ENCODE assay signal across 19 cellular contexts in genomic region chr5:139171779-139172404, GRCh38. TPM values are rescaled to one million over a fixed set of nuclear protein-coding genes. Genes with fewer than 3 reads are reported as not detected.
A peak's percentile ranks its signal among the peaks of the same experiment; 100 is the strongest.
DNase-seq lines count a peak whose midpoint lies in the region; ATAC-seq, FAIRE-seq and TF ChIP-seq lines count a peak whose summit lies in the region.
"Had no signal": no experiment of that assay in that cellular context is flagged by ENCODE, and none has a peak within 500 bp of the region (broad histone marks: within the 10 kb centered on the region; RNA-seq: fewer than 3 reads in every experiment).

No MANE protein-coding gene starts in this region.

- WGBS in HepG2 (ENCODE audit: low lambda C conversion rate), result 100% methylated on average over 1 of the region's 1 CpG
- WGBS in right lobe of liver (ENCODE audit: insufficient coverage, low coverage, low lambda C conversion rate, missing lambda C conversion rate), result 100% methylated on average over 1 of the region's 1 CpG

- BruUV-seq in HepG2 (replicated peaks; lab: Mats Ljungman, UMichigan), result no TSS peak
- no TSS peak for BruUV-seq in Calu3 (replicated peaks; lab: Mats Ljungman, UMichigan)
- BruUV-seq in Caco-2 (replicated peaks; lab: Mats Ljungman, UMichigan), result no TSS peak

- CTCF ChIA-PET in HepG2 (lab: Yijun Ruan, JAX; ENCODE audit: low intra/inter-chr PET ratio, low total read pairs) (no interaction called here), Calu3 (lab: Charles Lee) (no interaction called here), Caco-2 (lab: Charles Lee) (no interaction called here)

- H3K4me1 ChIP-seq in HepG2 (ENCODE audit: insufficient read depth, low read length) (no peaks in the 10 kb centered on the region), right lobe of liver (peaks cover 0 to 8% (median 0%) of the 10 kb centered on the region in 4 donors), Caco-2 (peaks cover 5% of the 10 kb centered on the region)
- H3K4me1 ChIP-seq: BE2C had no signal

- no peaks in the 10 kb centered on the region for H4K20me1 ChIP-seq in HepG2 (ENCODE audit: insufficient read depth, low read length)

- no peak for TF ChIP-seq RAD21 in HepG2 (CRISPR knock-in tag; IDR thresholded peaks at IDR 0.05)

- no peaks in the 10 kb centered on the region for H3K36me3 ChIP-seq in HepG2 (replicated peaks in 1 of 2; ENCODE audit: control insufficient read depth in 1 of 2, insufficient read depth in 2 of 2, low read length in 2 of 2)
- no peaks in the 10 kb centered on the region for H3K36me3 ChIP-seq in right lobe of liver
- H3K36me3 ChIP-seq in Caco-2 (ENCODE audit: control insufficient read depth, insufficient read depth, low read length), result no peaks in the 10 kb centered on the region
- H3K36me3 ChIP-seq: BE2C had no signal

- TF ChIP-seq EP300 in HepG2 (IDR thresholded peaks at IDR 0.05; ENCODE audit: low read depth in 2 of 2, low read length in 2 of 2) (no peak), HepG2 (CRISPR knock-in tag; IDR thresholded peaks at IDR 0.05; ENCODE audit: borderline replicate concordance) (no peak)

- H3K27me3 ChIP-seq in HepG2 (ENCODE audit: control insufficient read depth in 1 of 2, insufficient read depth in 2 of 2, low read length in 2 of 2), result no peaks in the 10 kb centered on the region
- H3K27me3 ChIP-seq in right lobe of liver, result no peaks in the 10 kb centered on the region
- H3K27me3 ChIP-seq in Caco-2 (replicated peaks; ENCODE audit: control insufficient read depth, insufficient read depth, low read length), result no peaks in the 10 kb centered on the region
- H3K27me3 ChIP-seq: BE2C had no signal

- no peaks in the 10 kb centered on the region for H3K79me2 ChIP-seq in HepG2 (ENCODE audit: insufficient read depth, low read length)

- peaks cover 23 to 39% of the 10 kb centered on the region in 2 donors for H3K36me3 Mint-ChIP-seq in stimulated activated naive B cell treated with anti-CD40 and anti-IgM and Interleukin-4, amounts not matched to agents 10 μg/mL and 1 μg/mL and 100 μg/mL, for 72 hours
- H3K36me3 Mint-ChIP-seq in Calu3 (ENCODE audit: insufficient read depth, unreplicated experiment) (no peaks in the 10 kb centered on the region), Caco-2 (ENCODE audit: insufficient read depth, unreplicated experiment) (no peaks in the 10 kb centered on the region)

- H3K27ac ChIP-seq in HepG2 (ENCODE audit: extremely low read length, insufficient read depth, low read length) (no peak overlapping the region), right lobe of liver (no peak overlapping the region)

- TF ChIP-seq CTCF in HepG2 (CRISPR knock-in tag; IDR thresholded peaks at IDR 0.05), result no peak
- no peak for TF ChIP-seq CTCF in right lobe of liver (IDR thresholded peaks at IDR 0.05)
- TF ChIP-seq CTCF in Calu3 (IDR thresholded peaks at IDR 0.05; ENCODE audit: unreplicated experiment), result no peak
- no peak for TF ChIP-seq CTCF in Caco-2 (IDR thresholded peaks at IDR 0.05; ENCODE audit: insufficient read depth in 1 of 2, low read depth in 1 of 2, low read length in 1 of 2, severe bottlenecking in 1 of 2, unreplicated experiment in 1 of 2)

- H3K4me3 Mint-ChIP-seq in stimulated activated naive B cell treated with anti-CD40 and anti-IgM and Interleukin-4, amounts not matched to agents 10 μg/mL and 1 μg/mL and 100 μg/mL, for 72 hours, result no peak overlapping the region
- H3K4me3 Mint-ChIP-seq in Calu3 (ENCODE audit: low read depth, unreplicated experiment) (no peak overlapping the region), Caco-2 (ENCODE audit: unreplicated experiment) (no peak overlapping the region)
- H3K4me3 Mint-ChIP-seq: CD4-positive, CD25-positive, alpha-beta regulatory T cell; CD8-positive, alpha-beta memory T cell; H9 had no signal

- H3K27me3 Mint-ChIP-seq in stimulated activated naive B cell treated with anti-CD40 and anti-IgM and Interleukin-4, amounts not matched to agents 10 μg/mL and 1 μg/mL and 100 μg/mL, for 72 hours, result no peaks in the 10 kb centered on the region
- H3K27me3 Mint-ChIP-seq in Calu3 (ENCODE audit: unreplicated experiment) (no peaks in the 10 kb centered on the region), Caco-2 (ENCODE audit: insufficient read depth, unreplicated experiment) (no peaks in the 10 kb centered on the region)
- H3K27me3 Mint-ChIP-seq: CD4-positive, CD25-positive, alpha-beta regulatory T cell; CD8-positive, alpha-beta memory T cell had no signal

- in situ Hi-C loops in HepG2 (cut with HindIII; ENCODE audit: extremely low pct_ligation_motif_present, low pct_unique_long_range_greater_than_20kb), result no loop called here

- H3K27ac Mint-ChIP-seq in stimulated activated naive B cell treated with anti-CD40 and anti-IgM and Interleukin-4, amounts not matched to agents 10 μg/mL and 1 μg/mL and 100 μg/mL, for 72 hours, result peak overlapping the region; percentile 1
- H3K27ac Mint-ChIP-seq in Calu3 (ENCODE audit: unreplicated experiment), result no peak overlapping the region
- H3K27ac Mint-ChIP-seq in Caco-2 (ENCODE audit: unreplicated experiment), result no peak overlapping the region
- H3K27ac Mint-ChIP-seq: CD4-positive, CD25-positive, alpha-beta regulatory T cell; H9 had no signal

- FAIRE-seq in HepG2 (lab: Jason Lieb, UNC) (no peak), frontal cortex (lab: Jason Lieb, UNC) (peak; percentile 33)
- FAIRE-seq: H1 had no signal

- peaks cover 6% of the 10 kb centered on the region; the same call in 1 of the 2 replicates for H3K9me3 ChIP-seq in HepG2 (ENCODE audit: low read length)
- H3K9me3 ChIP-seq in right lobe of liver, result no peaks in the 10 kb centered on the region
- H3K9me3 ChIP-seq in Caco-2, result peaks cover 12% of the 10 kb centered on the region

- H3K4me3 ChIP-seq in HepG2 (replicated peaks in 1 of 3; ENCODE audit: insufficient read depth in 1 of 3, low read depth in 2 of 3, low read length in 3 of 3), result no peak overlapping the region
- H3K4me3 ChIP-seq in right lobe of liver, result no peak overlapping the region
- no peak overlapping the region for H3K4me3 ChIP-seq in Caco-2 (ENCODE audit: low read depth, low read length)

- TF ChIP-seq POLR2A in HepG2 (IDR thresholded peaks at IDR 0.05; ENCODE audit: insufficient read depth in 1 of 2, low read depth in 2 of 2, low read length in 2 of 2) (no peak), right lobe of liver (IDR thresholded peaks at IDR 0.05) (no peak)

- no peak overlapping the region for H2AFZ ChIP-seq in HepG2 (ENCODE audit: low read length)

- H3K9ac ChIP-seq in HepG2 (ENCODE audit: insufficient read depth, low read depth, low read length), result no peak overlapping the region

- DNase-seq in HepG2 (ENCODE audit: low spot score) (no peak), right lobe of liver (no peak), LHCN-M2 (ENCODE audit: low read depth) (peak; percentile 7), frontal cortex (ENCODE audit: low spot score in 2 of 2) (no peak), Calu3 (no peak), Caco-2 (no peak)
- DNase-seq in stimulated activated naive B cell treated with anti-CD40 and anti-IgM and Interleukin-4, amounts not matched to agents 10 μg/mL and 1 μg/mL and 100 μg/mL, for 72 hours, result no peak
- DNase-seq in activated CD4-positive, alpha-beta T cell treated with anti-CD3 and anti-CD28 coated beads for 4 hours, result no peak
- DNase-seq: ACHN; BE2C; C1 segment of cervical spinal cord; CD4-positive, CD25-positive, alpha-beta regulatory T cell; CD8-positive, alpha-beta memory T cell; COR-L47; DMS153; DMS79; GF-D8; H9 had no signal

- POLR2A ChIA-PET in HepG2 (lab: Yijun Ruan, JAX), result no interaction called here
- POLR2A ChIA-PET in Caco-2 (lab: Charles Lee), result no interaction called here

- ATAC-seq in HepG2 (no peak), right lobe of liver (no peak)
- ATAC-seq in stimulated activated naive B cell treated with anti-CD40 and anti-IgM and Interleukin-4, amounts not matched to agents 10 μg/mL and 1 μg/mL and 100 μg/mL, for 72 hours (replicated peaks), result no peak

- H3K4me2 ChIP-seq in HepG2 (ENCODE audit: low read depth, low read length), result no peak overlapping the region

- H3K4me1 Mint-ChIP-seq in stimulated activated naive B cell treated with anti-CD40 and anti-IgM and Interleukin-4, amounts not matched to agents 10 μg/mL and 1 μg/mL and 100 μg/mL, for 72 hours, result peaks cover 6 to 11% of the 10 kb centered on the region in 2 donors
- H3K4me1 Mint-ChIP-seq in Calu3 (ENCODE audit: low read depth, unreplicated experiment) (no peaks in the 10 kb centered on the region), Caco-2 (ENCODE audit: low read depth, unreplicated experiment) (peaks cover 8% of the 10 kb centered on the region)

- peaks cover 5 to 9% of the 10 kb centered on the region in 2 donors for H3K9me3 Mint-ChIP-seq in stimulated activated naive B cell treated with anti-CD40 and anti-IgM and Interleukin-4, amounts not matched to agents 10 μg/mL and 1 μg/mL and 100 μg/mL, for 72 hours
- no peaks in the 10 kb centered on the region for H3K9me3 Mint-ChIP-seq in Calu3 (ENCODE audit: low read depth, unreplicated experiment)
- H3K9me3 Mint-ChIP-seq in Caco-2 (ENCODE audit: unreplicated experiment), result peaks cover 11% of the 10 kb centered on the region

- intact Hi-C loops in HepG2 (cut with micrococcal nuclease; ENCODE audit: unreplicated experiment) (no loop called here), right lobe of liver (cut with DNase I) (no loop called here), Calu3 (cut with micrococcal nuclease; ENCODE audit: unreplicated experiment) (no loop called here), Caco-2 (cut with micrococcal nuclease; ENCODE audit: unreplicated experiment) (no loop called here)

RNA-seq across cellular contexts. Expression of gene SIL1, which starts 26.3 kb away (rescaled TPM):
- total RNA-seq in HepG2 (2016; rRNA removed; fragmentation: Illumina TruSeq; extraction: Trizol) (15.9 and 30.0 TPM in 2 replicates), right lobe of liver (10 to 100 TPM; 57.6 to 94.9 (median 67.0) TPM), LHCN-M2 (2014; rRNA removed) (37.0 and 41.4 TPM in 2 replicates), frontal cortex (9.4 TPM), Calu3 (2022) (45.8 and 61.2 TPM in 2 replicates), Caco-2 (2022) (29.7 and 31.5 TPM in 2 replicates)
- 5.0 and 6.0 TPM in 2 replicates for total RNA-seq in HepG2 (2016; cell fraction: cytosol; rRNA removed; fragmentation: Illumina TruSeq; extraction: Trizol; ENCODE audit: low read depth)
- total RNA-seq in HepG2 (2016; cell fraction: insoluble cytoplasmic fraction; rRNA removed; fragmentation: Illumina TruSeq; extraction: Trizol), result 14.1 and 31.0 TPM in 2 replicates
- total RNA-seq in HepG2 (2016; cell fraction: membrane; rRNA removed; fragmentation: Illumina TruSeq; extraction: Trizol), result 6.5 and 8.3 TPM in 2 replicates
- 29.9 and 30.1 TPM in 2 replicates for total RNA-seq in HepG2 (2016; cell fraction: nucleus; rRNA removed; fragmentation: Illumina TruSeq; extraction: Trizol)
- 26.0 and 27.6 TPM in 2 replicates for polyA plus RNA-seq in HepG2 (2011; rRNA removed)
- 20.8 and 47.3 TPM in 2 replicates for polyA plus RNA-seq in HepG2 (2011; cell fraction: cytosol; rRNA removed)
- 23.4 and 23.7 TPM in 2 replicates for polyA plus RNA-seq in HepG2 (2011; cell fraction: nucleus; rRNA removed)
- 26.8 and 28.6 TPM in 2 replicates for polyA plus RNA-seq in HepG2 (2012)
- polyA plus RNA-seq in HepG2 (2016; cell fraction: cytosol; fragmentation: Illumina TruSeq; extraction: Trizol; ENCODE audit: low read depth), result 4.2 and 4.3 TPM in 2 replicates
- 10.9 and 13.0 TPM in 2 replicates for polyA plus RNA-seq in HepG2 (2016; cell fraction: insoluble cytoplasmic fraction; fragmentation: Illumina TruSeq; extraction: Trizol; ENCODE audit: low read depth)
- 3.6 and 4.4 TPM in 2 replicates for polyA plus RNA-seq in HepG2 (2016; cell fraction: membrane; fragmentation: Illumina TruSeq; extraction: Trizol; ENCODE audit: low read depth)
- 40.0 and 42.7 TPM in 2 replicates for polyA plus RNA-seq in HepG2 (2016; cell fraction: nucleus; fragmentation: Illumina TruSeq; extraction: Trizol; ENCODE audit: insufficient read depth, low read depth)
- 16.2 and 45.8 TPM in 2 replicates for polyA minus RNA-seq in HepG2 (2011; rRNA and poly(A)+ RNA removed; ENCODE audit: low replicate concordance)
- 12.9 and 13.8 TPM in 2 replicates for polyA minus RNA-seq in HepG2 (2011; cell fraction: cytosol; rRNA and poly(A)+ RNA removed)
- 12.6 and 13.4 TPM in 2 replicates for polyA minus RNA-seq in HepG2 (2011; cell fraction: nucleus; rRNA and poly(A)+ RNA removed)
- 53.0 TPM for polyA plus RNA-seq in LHCN-M2 (2012)
